8 cellular contexts compared by ENCODE assay signal in genomic region chr5:10250804-10251276, GRCh38. TPM values are rescaled to one million over a fixed set of nuclear protein-coding genes. Genes with fewer than 3 reads are reported as not detected.
DNase-seq lines count a peak whose midpoint lies in the region; ATAC-seq, FAIRE-seq and TF ChIP-seq lines count a peak whose summit lies in the region.

No MANE protein-coding gene starts in this region.

- DNase-seq in AG04450 (ENCODE audit: low read depth, low spot score) (no peak), LoVo (ENCODE audit: low spot score) (peak; percentile 38), keratinocyte (ENCODE audit: low read depth, low spot score) (no peak), suprapubic skin (ENCODE audit: low spot score in 2 of 2) (no peak), cerebellum (ENCODE audit: low spot score) (no peak), middle frontal gyrus (ENCODE audit: extremely low spot score, low spot score) (no peak)
- DNase-seq in activated naive CD8-positive, alpha-beta T cell treated with anti-CD3 and anti-CD28 coated beads, Interleukin-2, amount 50 U/mL, for 24 hours: no peak

- no peak for TF ChIP-seq EP300 in suprapubic skin (IDR thresholded peaks at IDR 0.05)

- peak overlapping the region; percentile 94 for H3K9ac ChIP-seq in keratinocyte (ENCODE audit: control insufficient read depth, extremely low read depth, insufficient read depth, low read length)

- dilution Hi-C loops in keratinocyte (cut with MboI; ENCODE audit: extremely low pct_ligation_motif_present, low sequenced_read_pairs): no loop called here

- CTCF ChIA-PET in AG04450 (lab: Charles Lee): interaction anchor here (1.3 kb wide), 1 partner anchor 18 kb away, joined by 3 read pairs; no protein-coding TSS in a partner anchor

- H3K4me1 Mint-ChIP-seq in activated naive CD8-positive, alpha-beta T cell treated with anti-CD3 and anti-CD28 coated beads, Interleukin-2, amount 50 U/mL, for 24 hours: peaks cover 57% of the 10 kb centered on the region

- H3K27me3 Mint-ChIP-seq in activated naive CD8-positive, alpha-beta T cell treated with anti-CD3 and anti-CD28 coated beads, Interleukin-2, amount 50 U/mL, for 24 hours: peaks cover 3% of the 10 kb centered on the region

- no peaks in the 10 kb centered on the region for H3K9me3 ChIP-seq in AG04450 (ENCODE audit: control insufficient read depth, insufficient read depth, low read length)
- H3K9me3 ChIP-seq in keratinocyte (ENCODE audit: control insufficient read depth, low read depth, low read length): no peaks in the 10 kb centered on the region
- no peaks in the 10 kb centered on the region for H3K9me3 ChIP-seq in suprapubic skin

- peak; percentile 18 for ATAC-seq in GM18907 (IDR thresholded peaks at IDR 0.05; ENCODE audit: unreplicated experiment)
- no peak for ATAC-seq in activated naive CD8-positive, alpha-beta T cell treated with anti-CD3 and anti-CD28 coated beads, Interleukin-2, amount 50 U/mL, for 24 hours

- H3K27me3 ChIP-seq in AG04450 (ENCODE audit: control insufficient read depth, insufficient read depth, low read length): no peaks in the 10 kb centered on the region
- no peaks in the 10 kb centered on the region for H3K27me3 ChIP-seq in keratinocyte (ENCODE audit: control insufficient read depth, extremely low read depth, insufficient read depth, low read length)
- H3K27me3 ChIP-seq in suprapubic skin: no peaks in the 10 kb centered on the region

- peaks cover 54% of the 10 kb centered on the region for H3K36me3 Mint-ChIP-seq in activated naive CD8-positive, alpha-beta T cell treated with anti-CD3 and anti-CD28 coated beads, Interleukin-2, amount 50 U/mL, for 24 hours (ENCODE audit: low read depth)

- H3K4me2 ChIP-seq in keratinocyte (ENCODE audit: control insufficient read depth, extremely low read depth, insufficient read depth, low read depth, low read length): peak overlapping the region; percentile 92

- H3K27ac ChIP-seq in AG04450 (ENCODE audit: low read depth, low read length): no peak overlapping the region
- peak overlapping the region; percentile 98 for H3K27ac ChIP-seq in keratinocyte (ENCODE audit: control insufficient read depth, insufficient read depth, low read length)
- H3K27ac ChIP-seq in suprapubic skin: peak overlapping the region; percentile 95

- H3K79me2 ChIP-seq in keratinocyte (ENCODE audit: control insufficient read depth, insufficient read depth, low read length): peaks cover 77% of the 10 kb centered on the region

- no peak for FAIRE-seq in keratinocyte (lab: Jason Lieb, UNC)

- WGBS in suprapubic skin: under 1% methylated on average over 21 of the region's 21 CpGs

- no peaks in the 10 kb centered on the region for H3K9me3 Mint-ChIP-seq in activated naive CD8-positive, alpha-beta T cell treated with anti-CD3 and anti-CD28 coated beads, Interleukin-2, amount 50 U/mL, for 24 hours

- H3K36me3 ChIP-seq in keratinocyte (ENCODE audit: control insufficient read depth in 2 of 2, extremely low read depth in 1 of 2, insufficient read depth in 2 of 2, low read length in 2 of 2) (peaks cover 14 to 22% of the 10 kb centered on the region in 2 experiments), suprapubic skin (peaks cover 11% of the 10 kb centered on the region)

- no peak overlapping the region for H2AFZ ChIP-seq in keratinocyte (ENCODE audit: control insufficient read depth, low read length)

- TF ChIP-seq CTCF in AG04450 (IDR thresholded peaks at IDR 0.05; ENCODE audit: low read depth, low read length) (no peak), keratinocyte (optimal IDR thresholded peaks at IDR 0.05 in 1 of 3, IDR thresholded peaks at IDR 0.05 in 1 of 3, conservative IDR thresholded peaks at IDR 0.05 in 1 of 3; ENCODE audit: extremely low read depth in 1 of 3, insufficient read depth in 2 of 3, low read length in 3 of 3) (no peak), suprapubic skin (IDR thresholded peaks at IDR 0.05) (no peak)

- peak overlapping the region; percentile 98 for H3K27ac Mint-ChIP-seq in activated naive CD8-positive, alpha-beta T cell treated with anti-CD3 and anti-CD28 coated beads, Interleukin-2, amount 50 U/mL, for 24 hours

- no peak for TF ChIP-seq POLR2A in suprapubic skin (IDR thresholded peaks at IDR 0.05)

- peaks cover 2% of the 10 kb centered on the region for H3K9me1 ChIP-seq in keratinocyte (ENCODE audit: control insufficient read depth, extremely low read depth, insufficient read depth, low read length)

- H3K4me3 Mint-ChIP-seq in activated naive CD8-positive, alpha-beta T cell treated with anti-CD3 and anti-CD28 coated beads, Interleukin-2, amount 50 U/mL, for 24 hours: peak overlapping the region; percentile 91

- POLR2A ChIA-PET in AG04450 (lab: Yijun Ruan, JAX): interaction anchor here (1.5 kb wide), 1 partner anchor 10 kb away, joined by 7 read pairs; no protein-coding TSS in a partner anchor

- H3K4me3 ChIP-seq in AG04450 (ENCODE audit: low read depth, low read length) (peak overlapping the region; percentile 98), keratinocyte (ENCODE audit: control insufficient read depth in 2 of 3, extremely low read depth in 1 of 3, insufficient read depth in 2 of 3, low read depth in 1 of 3, low read length in 3 of 3) (peak overlapping the region; percentile 72 to 85 (median 85)), suprapubic skin (peak overlapping the region; percentile 93)

- H3K4me1 ChIP-seq in keratinocyte (ENCODE audit: control insufficient read depth, extremely low read depth, insufficient read depth, low read length) (peaks cover 27% of the 10 kb centered on the region), suprapubic skin (peaks cover 36% of the 10 kb centered on the region)

- no peaks in the 10 kb centered on the region for H4K20me1 ChIP-seq in keratinocyte (ENCODE audit: control insufficient read depth, extremely low read depth, insufficient read depth, low read length)

RNA-seq across cellular contexts. Expression of gene CCT5, which starts 0.8 kb away (rescaled TPM):
- polyA plus RNA-seq in AG04450 (2011; rRNA removed) (344 and 390 TPM in 2 replicates), keratinocyte (357 to 558 TPM (median 541 TPM) in 3 replicates)
- polyA minus RNA-seq in AG04450 (2011; rRNA and poly(A)+ RNA removed): 489 and 507 TPM in 2 replicates
- 363 TPM for polyA plus RNA-seq in keratinocyte (2011; ENCODE audit: low read depth)
- 325 and 413 TPM in 2 replicates for polyA plus RNA-seq in keratinocyte (2011; cell fraction: cytosol; rRNA removed)
- polyA plus RNA-seq in keratinocyte (2011; cell fraction: nucleus; rRNA removed): 327 and 409 TPM in 2 replicates
- polyA plus RNA-seq in keratinocyte (2012; ENCODE audit: low replicate concordance): 286 and 495 TPM in 2 replicates
- 246 to 674 TPM (median 408 TPM) in 3 replicates for polyA minus RNA-seq in keratinocyte
- 278 TPM for polyA minus RNA-seq in keratinocyte (2011; cell fraction: cytosol; rRNA and poly(A)+ RNA removed)
- 141 and 235 TPM in 2 replicates for polyA minus RNA-seq in keratinocyte (2011; cell fraction: nucleus; rRNA and poly(A)+ RNA removed)
- total RNA-seq in suprapubic skin (100 to 1,000 TPM in 3 of 4 donors, 10 to 100 TPM in 1; 65.8 to 154 (median 142) TPM), cerebellum (180 TPM)

RNA-seq across cellular contexts. Expression of gene ATPSCKMT, which starts 1.2 kb away (rescaled TPM):
- polyA plus RNA-seq in AG04450 (2011; rRNA removed) (31.3 and 31.9 TPM in 2 replicates), keratinocyte (13.5 to 23.7 TPM (median 18.9 TPM) in 3 replicates)
- polyA minus RNA-seq in AG04450 (2011; rRNA and poly(A)+ RNA removed): 21.1 and 30.0 TPM in 2 replicates
- 1.7 TPM for polyA plus RNA-seq in keratinocyte (2011; ENCODE audit: low read depth)
- 9.7 and 12.1 TPM in 2 replicates for polyA plus RNA-seq in keratinocyte (2011; cell fraction: cytosol; rRNA removed)
- polyA plus RNA-seq in keratinocyte (2011; cell fraction: nucleus; rRNA removed): 16.0 and 18.8 TPM in 2 replicates
- polyA plus RNA-seq in keratinocyte (2012; ENCODE audit: low replicate concordance): 4.2 and 16.1 TPM in 2 replicates
- 4.3 to 14.8 TPM (median 5.4 TPM) in 3 replicates for polyA minus RNA-seq in keratinocyte
- polyA minus RNA-seq in keratinocyte (2011; cell fraction: cytosol; rRNA and poly(A)+ RNA removed): 5.6 TPM
- 10.7 and 15.4 TPM in 2 replicates for polyA minus RNA-seq in keratinocyte (2011; cell fraction: nucleus; rRNA and poly(A)+ RNA removed)
- total RNA-seq in suprapubic skin (10 to 100 TPM in 3 of 4 donors, 1 to 10 TPM in 1; 6.1 to 29.3 (median 20.6) TPM), cerebellum (52.0 TPM)

RNA-seq across cellular contexts. Expression of gene CMBL, which starts 56.9 kb away (rescaled TPM):
- 37.2 and 43.0 TPM in 2 replicates for polyA plus RNA-seq in AG04450 (2011; rRNA removed)
- 41.7 and 49.0 TPM in 2 replicates for polyA minus RNA-seq in AG04450 (2011; rRNA and poly(A)+ RNA removed)
- 5.2 to 12.6 TPM (median 9.1 TPM) in 3 replicates for polyA plus RNA-seq in keratinocyte
- 0.19 TPM for polyA plus RNA-seq in keratinocyte (2011; ENCODE audit: low read depth)
- polyA plus RNA-seq in keratinocyte (2011; cell fraction: cytosol; rRNA removed): 6.8 and 9.8 TPM in 2 replicates
- polyA plus RNA-seq in keratinocyte (2011; cell fraction: nucleus; rRNA removed): 3.9 and 4.5 TPM in 2 replicates
- 0.93 and 11.2 TPM in 2 replicates for polyA plus RNA-seq in keratinocyte (2012; ENCODE audit: low replicate concordance)
- 3.7 to 10.8 TPM (median 6.7 TPM) in 3 replicates for polyA minus RNA-seq in keratinocyte
- 15.5 TPM for polyA minus RNA-seq in keratinocyte (2011; cell fraction: cytosol; rRNA and poly(A)+ RNA removed)
- 2.8 and 3.8 TPM in 2 replicates for polyA minus RNA-seq in keratinocyte (2011; cell fraction: nucleus; rRNA and poly(A)+ RNA removed)
- 1 to 10 TPM in 3 of 4 donors, under 1 TPM in 1; 0.93 to 4.8 (median 2.7) TPM for total RNA-seq in suprapubic skin
- total RNA-seq in cerebellum: 10.0 TPM
